ENCODE assay signal across 8 cellular contexts in the genomic region with DNA sequence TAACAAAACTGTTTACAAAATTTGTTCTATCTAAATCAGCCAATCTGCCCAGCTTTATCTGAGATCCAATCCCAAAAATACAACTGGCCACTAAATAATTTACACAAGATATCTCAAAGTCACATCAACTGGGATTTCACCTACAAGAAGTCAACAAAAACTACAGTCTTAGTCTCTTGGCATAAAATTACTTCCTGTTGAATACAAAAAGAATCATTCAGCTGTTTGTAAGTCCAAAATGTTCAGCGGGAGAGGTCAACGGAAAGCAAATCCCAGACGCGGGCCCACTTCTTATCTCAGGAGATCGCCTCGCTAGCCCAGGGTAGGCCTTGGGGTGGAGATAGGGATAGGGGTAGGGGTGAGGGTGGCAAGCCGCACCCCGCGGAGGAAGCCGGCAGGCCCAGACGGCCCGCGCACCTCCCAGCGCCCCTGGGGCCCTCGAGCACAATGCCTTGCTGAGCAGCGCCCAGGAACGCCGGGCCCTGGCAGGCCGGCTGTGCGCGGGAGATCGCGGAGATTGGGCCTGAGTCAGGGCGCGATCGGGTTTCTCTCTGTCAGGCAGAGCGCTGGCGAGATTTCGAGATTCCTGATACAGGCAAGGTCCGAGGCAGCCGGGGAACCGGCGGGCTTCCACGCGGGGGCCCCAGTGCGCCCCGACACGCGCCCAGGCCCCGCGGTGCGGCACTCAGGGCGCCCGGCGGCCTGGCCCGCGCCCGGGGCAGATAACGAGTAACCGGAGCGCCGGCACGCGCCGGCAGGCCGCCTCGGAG. TPM values are rescaled to one million over a fixed set of nuclear protein-coding genes. Genes with fewer than 3 reads are reported as not detected.
A peak's percentile ranks its signal among the peaks of the same experiment; 100 is the strongest.
DNase-seq lines count a peak whose midpoint lies in the region; ATAC-seq, FAIRE-seq and TF ChIP-seq lines count a peak whose summit lies in the region.

No MANE protein-coding gene starts in this region.

- peaks cover 40% of the 10 kb centered on the region for H3K4me1 Mint-ChIP-seq in activated naive CD8-positive, alpha-beta T cell treated with anti-CD3 and anti-CD28 coated beads, Interleukin-2, amount 10 ng/mL, durations not matched to agents 7 days and 5 days

- in situ Hi-C loops in KBM-7 (cut with MboI; ENCODE audit: low pct_unique_long_range_greater_than_20kb, low sequenced_read_pairs) = loop anchor here (25.0 kb wide), 1 partner anchor 223 kb away; no protein-coding TSS in a partner anchor

- peak overlapping the region; percentile 80 to 92 (median 84) for H3K4me3 ChIP-seq in pancreas
- peak overlapping the region; percentile 66 to 94 (median 72) for H3K4me3 ChIP-seq in tibial nerve

- intact Hi-C loops in Right ventricle myocardium inferior (cut with DNase I) = loop anchor here (1.0 to 10.0 kb wide), 2 partner anchors 100 to 220 kb away; a partner anchor contains a TSS
- intact Hi-C loops in pancreas (cut with DNase I) = loop anchor here in 1 of 3 donors (10.0 kb wide), 1 partner anchor 90 kb away; no protein-coding TSS in a partner anchor

- no peak for TF ChIP-seq EP300 in tibial nerve (IDR thresholded peaks at IDR 0.05)

- TF ChIP-seq POLR2A in tibial nerve (IDR thresholded peaks at IDR 0.05) = no peak

- DNase-seq in ELF-1 (ENCODE audit: low read depth, low spot score) (peak; percentile 81), KBM-7 (peak; percentile 76), SKM-1 treated with dmso at 0.1 percent for 144 hours (lab: John Stamatoyannopoulos, UW; ENCODE audit: unreplicated experiment) (peak; percentile 36), Right ventricle myocardium inferior (ENCODE audit: missing footprints) (peak; percentile 84), pancreas (peak; percentile 53 to 86 (median 70)), tibial nerve (ENCODE audit: low spot score in 2 of 2) (peak; percentile 19 to 43)
- peak; percentile 81 for DNase-seq in activated naive CD8-positive, alpha-beta T cell treated with anti-CD3 and anti-CD28 coated beads, Interleukin-2, amount 10 ng/mL, durations not matched to agents 7 days and 5 days

- POLR2A ChIA-PET in activated naive CD8-positive, alpha-beta T cell treated with anti-CD3 and anti-CD28 coated beads, Interleukin-2, amount 10 ng/mL, durations not matched to agents 7 days and 5 days (lab: Charles Lee) = interaction anchor here (0.6 to 2.6 kb wide), 17 partner anchors 45 to 252 kb away, joined by 3 to 34 read pairs (median 4); a partner anchor contains a TSS

- H3K36me3 ChIP-seq in pancreas (peaks cover 5 to 14% (median 12%) of the 10 kb centered on the region in 3 donors), tibial nerve (peaks cover 0 to 34% (median 17%) of the 10 kb centered on the region in 3 donors)

- no peak for FAIRE-seq in pancreas (lab: Jason Lieb, UNC)

- H3K27me3 Mint-ChIP-seq in activated naive CD8-positive, alpha-beta T cell treated with anti-CD3 and anti-CD28 coated beads, Interleukin-2, amount 10 ng/mL, durations not matched to agents 7 days and 5 days = no peaks in the 10 kb centered on the region

- no peaks in the 10 kb centered on the region for H3K9me3 Mint-ChIP-seq in activated naive CD8-positive, alpha-beta T cell treated with anti-CD3 and anti-CD28 coated beads, Interleukin-2, amount 10 ng/mL, durations not matched to agents 7 days and 5 days

- ATAC-seq in GM21737 (IDR thresholded peaks at IDR 0.05; ENCODE audit: unreplicated experiment) (peak; percentile 58), Right ventricle myocardium inferior (peak; percentile 84), pancreas (peak; percentile 78 to 82 (median 80))
- ATAC-seq in activated naive CD8-positive, alpha-beta T cell treated with anti-CD3 and anti-CD28 coated beads, Interleukin-2, amount 10 ng/mL, durations not matched to agents 7 days and 5 days (ENCODE audit: low read depth) = peak; percentile 72

- 0% methylated on average over 57 of the region's 57 CpGs for WGBS in pancreas, 2 donors
- 1% methylated on average over 20 to 30 of the region's 57 CpGs for WGBS in tibial nerve, 2 donors

- peaks cover 36% of the 10 kb centered on the region for H3K36me3 Mint-ChIP-seq in activated naive CD8-positive, alpha-beta T cell treated with anti-CD3 and anti-CD28 coated beads, Interleukin-2, amount 10 ng/mL, durations not matched to agents 7 days and 5 days

- TF ChIP-seq CTCF in pancreas (IDR thresholded peaks at IDR 0.05) (no peak), tibial nerve (IDR thresholded peaks at IDR 0.05) (peak in 1 of 5 experiments; percentile 19)

- no peaks in the 10 kb centered on the region for H3K27me3 ChIP-seq in pancreas
- H3K27me3 ChIP-seq in tibial nerve = no peaks in the 10 kb centered on the region

- H3K9me3 ChIP-seq in pancreas (no peaks in the 10 kb centered on the region), tibial nerve (no peaks in the 10 kb centered on the region)

- H3K4me3 Mint-ChIP-seq in activated naive CD8-positive, alpha-beta T cell treated with anti-CD3 and anti-CD28 coated beads, Interleukin-2, amount 10 ng/mL, durations not matched to agents 7 days and 5 days = peak overlapping the region; percentile 98

- H3K27ac ChIP-seq in pancreas (peak overlapping the region; percentile 81 to 94 (median 92)), tibial nerve (peak overlapping the region; percentile 92 to 99 (median 95))

- H3K4me1 ChIP-seq in pancreas (peaks cover 0 to 18% (median 6%) of the 10 kb centered on the region in 3 donors), tibial nerve (peaks cover 0 to 29% (median 9%) of the 10 kb centered on the region in 4 donors)

- peak overlapping the region; percentile 94 for H3K27ac Mint-ChIP-seq in activated naive CD8-positive, alpha-beta T cell treated with anti-CD3 and anti-CD28 coated beads, Interleukin-2, amount 10 ng/mL, durations not matched to agents 7 days and 5 days

RNA-seq across cellular contexts. Expression of a gene that starts 0.7 kb away (rescaled TPM):
- 100 to 1,000 TPM; 249 to 251 TPM for total RNA-seq in activated naive CD8-positive, alpha-beta T cell treated with anti-CD3 and anti-CD28 coated beads, Interleukin-2, amount 10 ng/mL, durations not matched to agents 7 days and 5 days
- total RNA-seq in Right ventricle myocardium inferior = 200 TPM
- 10 to 100 TPM; 47.9 to 90.4 (median 65.5) TPM for total RNA-seq in pancreas
- polyA plus RNA-seq in pancreas = 100 to 1,000 TPM in 1 of 2 donors, 10 to 100 TPM in 1; 86.0 to 168 TPM
- 100 to 1,000 TPM; 130 to 160 (median 153) TPM for total RNA-seq in tibial nerve

RNA-seq across cellular contexts. Expression of a gene that starts 6.4 kb away (rescaled TPM):
- total RNA-seq in activated naive CD8-positive, alpha-beta T cell treated with anti-CD3 and anti-CD28 coated beads, Interleukin-2, amount 10 ng/mL, durations not matched to agents 7 days and 5 days = 10 to 100 TPM; 15.0 to 18.2 TPM
- total RNA-seq in Right ventricle myocardium inferior (26.9 TPM), pancreas (1 to 10 TPM; 2.3 to 4.8 (median 3.0) TPM), tibial nerve (10 to 100 TPM in 1 of 4 donors, 1 to 10 TPM in 3; 6.3 to 10.1 (median 8.3) TPM)
- 1 to 10 TPM; 2.0 to 3.5 TPM for polyA plus RNA-seq in pancreas

Comparison
In these comparisons a context has a peak if more than half of its experiments do, and no peak if none do; other contexts are left out.
1. Peak in every context shown above with its lines: DNase-seq, ATAC-seq, H3K4me3 ChIP-seq and H3K27ac ChIP-seq.
2. DNase-seq: peak in every context shown above with its lines; median percentile 84 in Right ventricle myocardium inferior; 81 in ELF-1; 81 in activated naive CD8-positive, alpha-beta T cell treated with anti-CD3 and anti-CD28 coated beads, Interleukin-2, amount 10 ng/mL, durations not matched to agents 7 days and 5 days; 76 in KBM-7; 70 in pancreas; 36 in SKM-1 treated with dmso at 0.1 percent for 144 hours; 31 in tibial nerve.